29 cellular contexts compared by ENCODE assay signal in the genomic region with DNA sequence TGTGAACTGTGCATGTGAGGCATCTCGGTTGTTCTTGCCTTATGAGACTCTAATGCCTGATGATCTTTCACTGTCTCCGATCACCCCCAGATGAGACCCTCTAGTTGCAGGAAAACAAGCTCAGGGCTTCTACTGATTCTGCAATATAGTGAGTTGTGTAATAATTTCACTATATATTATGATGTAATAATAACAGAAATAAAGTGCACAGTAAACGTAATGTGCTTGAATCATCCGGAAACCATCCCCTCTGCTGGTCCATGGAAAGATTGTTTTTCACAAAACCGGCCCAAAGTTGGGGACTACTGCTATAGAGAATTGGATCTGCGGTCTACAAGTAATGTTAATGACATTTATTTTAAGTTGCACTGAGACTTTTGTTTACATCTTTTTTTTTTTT.
"Had no signal": no experiment of that assay in that cellular context is flagged by ENCODE, and none has a peak within 500 bp of the region (broad histone marks: within the 10 kb centered on the region; RNA-seq: fewer than 3 reads in every experiment).

No MANE protein-coding gene starts in this region.

- H3K9me3 ChIP-seq: colonic mucosa, ovary, psoas muscle, sigmoid colon had no signal

- DNase-seq: colonic mucosa; dermis blood vessel endothelial cell; effector memory CD4-positive, alpha-beta T cell; foreskin melanocyte; glutamatergic neuron; heart right ventricle; hypothalamus; immature natural killer cell; left ventricle myocardium superior; lower lobe of right lung; mucosa of descending colon; naive B cell; nephron progenitor cell; nucleus accumbens; ovary; posterior cingulate gyrus; psoas muscle; right cardiac atrium; sigmoid colon; spleen; stimulated activated CD4-positive, alpha-beta T cell treated with anti-CD3 and anti-CD28 coated beads, Interleukin-4, amount 100 ng/mL, for 4 hours; stimulated activated naive CD8-positive, alpha-beta T cell treated with anti-CD3 and anti-CD28 coated beads, Interleukin-15, Interleukin-2, amounts not matched to agents 100 U/mL and 50 U/mL, for 24 hours; upper lobe of left lung had no signal

- H3K4me1 ChIP-seq: colonic mucosa, lower lobe of right lung, psoas muscle had no signal

- H3K4me3 ChIP-seq: colonic mucosa, esophagus muscularis mucosa, heart right ventricle, lower lobe of right lung, mucosa of descending colon, ovary, psoas muscle, sigmoid colon, spleen, thoracic aorta, tibial nerve, upper lobe of left lung had no signal

- H3K27ac ChIP-seq: colonic mucosa, lower lobe of right lung, psoas muscle, tibial nerve, upper lobe of left lung had no signal

- ATAC-seq: lower lobe of right lung; mucosa of descending colon; psoas muscle; stimulated activated memory B cell treated with anti-CD40 and anti-IgM and Interleukin-4, amounts not matched to agents 10 μg/mL and 1 μg/mL and 100 μg/mL, for 72 hours; stimulated activated naive CD8-positive, alpha-beta T cell treated with anti-CD3 and anti-CD28 coated beads, Interleukin-15, Interleukin-2, amounts not matched to agents 100 U/mL and 50 U/mL, for 24 hours had no signal

- H3K27me3 ChIP-seq: colonic mucosa, esophagus muscularis mucosa, heart right ventricle, ovary, sigmoid colon, spleen, tibial nerve, upper lobe of left lung had no signal

- H3K36me3 ChIP-seq: colonic mucosa, esophagus muscularis mucosa, heart right ventricle, lower lobe of right lung, ovary, sigmoid colon, spleen, thoracic aorta, tibial nerve, upper lobe of left lung had no signal

- FAIRE-seq: keratinocyte, urothelium cell line had no signal
